ENCODE assay signal across 8 cellular contexts in genomic region chr7:926061-927030, GRCh38. TPM values are rescaled to one million over a fixed set of nuclear protein-coding genes. Genes with fewer than 3 reads are reported as not detected.
DNase-seq lines count a peak whose midpoint lies in the region; ATAC-seq and TF ChIP-seq lines count a peak whose summit lies in the region.
"Had no signal": no experiment of that assay in that cellular context is flagged by ENCODE, and none has a peak within 500 bp of the region (broad histone marks: within the 10 kb centered on the region; RNA-seq: fewer than 3 reads in every experiment).

No MANE protein-coding gene starts in this region.

- CTCF ChIA-PET in CD8-positive, alpha-beta memory T cell (lab: Charles Lee), result interaction anchor here (2.0 to 2.7 kb wide), 2 partner anchors 17 to 28 kb away, joined by 6 to 13 read pairs; partner anchors contain the start of gene ADAP1

- no peaks in the 10 kb centered on the region for H3K9me3 ChIP-seq in CD8-positive, alpha-beta memory T cell (ENCODE audit: low read length)
- no peaks in the 10 kb centered on the region for H3K9me3 ChIP-seq in mucosa of descending colon
- H3K9me3 ChIP-seq: breast epithelium had no signal

- peak overlapping the region in 5 of 7 donors; percentile 63 to 87 (median 70) for H3K4me3 Mint-ChIP-seq in CD8-positive, alpha-beta memory T cell
- no peak overlapping the region for H3K4me3 Mint-ChIP-seq in activated naive CD8-positive, alpha-beta T cell treated with anti-CD3 and anti-CD28 coated beads, Interleukin-2, amount 50 U/mL, for 24 hours
- H3K4me3 Mint-ChIP-seq in stimulated activated naive B cell treated with anti-CD40 and anti-IgM and Interleukin-4, amounts not matched to agents 10 μg/mL and 1 μg/mL and 100 μg/mL, for 72 hours, result no peak overlapping the region

- TF ChIP-seq CTCF in mucosa of descending colon (IDR thresholded peaks at IDR 0.05), result no peak

- peaks cover 30 to 65% (median 42%) of the 10 kb centered on the region in 3 donors for H3K4me1 Mint-ChIP-seq in CD8-positive, alpha-beta memory T cell
- H3K4me1 Mint-ChIP-seq in activated naive CD8-positive, alpha-beta T cell treated with anti-CD3 and anti-CD28 coated beads, Interleukin-2, amount 50 U/mL, for 24 hours, result peaks cover 73% of the 10 kb centered on the region
- peaks cover 52 to 82% of the 10 kb centered on the region in 2 donors for H3K4me1 Mint-ChIP-seq in stimulated activated naive B cell treated with anti-CD40 and anti-IgM and Interleukin-4, amounts not matched to agents 10 μg/mL and 1 μg/mL and 100 μg/mL, for 72 hours

- intact Hi-C loops in mucosa of descending colon (cut with DNase I, micrococcal nuclease), result no loop called here

- H3K27me3 Mint-ChIP-seq in CD8-positive, alpha-beta memory T cell, result no peaks in the 10 kb centered on the region
- H3K27me3 Mint-ChIP-seq in activated naive CD8-positive, alpha-beta T cell treated with anti-CD3 and anti-CD28 coated beads, Interleukin-2, amount 50 U/mL, for 24 hours, result no peaks in the 10 kb centered on the region
- H3K27me3 Mint-ChIP-seq in stimulated activated naive B cell treated with anti-CD40 and anti-IgM and Interleukin-4, amounts not matched to agents 10 μg/mL and 1 μg/mL and 100 μg/mL, for 72 hours, result no peaks in the 10 kb centered on the region

- H3K9me3 Mint-ChIP-seq in CD8-positive, alpha-beta memory T cell, result no peaks in the 10 kb centered on the region
- no peaks in the 10 kb centered on the region for H3K9me3 Mint-ChIP-seq in activated naive CD8-positive, alpha-beta T cell treated with anti-CD3 and anti-CD28 coated beads, Interleukin-2, amount 50 U/mL, for 24 hours
- no peaks in the 10 kb centered on the region for H3K9me3 Mint-ChIP-seq in stimulated activated naive B cell treated with anti-CD40 and anti-IgM and Interleukin-4, amounts not matched to agents 10 μg/mL and 1 μg/mL and 100 μg/mL, for 72 hours

- no peak for ATAC-seq in activated naive CD8-positive, alpha-beta T cell treated with anti-CD3 and anti-CD28 coated beads, Interleukin-2, amount 50 U/mL, for 24 hours
- peak; percentile 75 for ATAC-seq in mucosa of descending colon
- ATAC-seq in stimulated activated naive B cell treated with anti-CD40 and anti-IgM and Interleukin-4, amounts not matched to agents 10 μg/mL and 1 μg/mL and 100 μg/mL, for 72 hours (replicated peaks), result no peak

- no peak overlapping the region for H3K4me3 ChIP-seq in CD8-positive, alpha-beta memory T cell (ENCODE audit: low read length)
- no peak overlapping the region for H3K4me3 ChIP-seq in mucosa of descending colon
- H3K4me3 ChIP-seq: breast epithelium had no signal

- peak overlapping the region; percentile 85 to 98 (median 94) for H3K27ac Mint-ChIP-seq in CD8-positive, alpha-beta memory T cell
- H3K27ac Mint-ChIP-seq in activated naive CD8-positive, alpha-beta T cell treated with anti-CD3 and anti-CD28 coated beads, Interleukin-2, amount 50 U/mL, for 24 hours, result peak overlapping the region; percentile 85
- H3K27ac Mint-ChIP-seq in stimulated activated naive B cell treated with anti-CD40 and anti-IgM and Interleukin-4, amounts not matched to agents 10 μg/mL and 1 μg/mL and 100 μg/mL, for 72 hours, result no peak overlapping the region

- H3K27me3 ChIP-seq in CD8-positive, alpha-beta memory T cell (ENCODE audit: insufficient read depth, low read length, poor library complexity, severe bottlenecking), result no peaks in the 10 kb centered on the region
- H3K27me3 ChIP-seq: breast epithelium had no signal

- peak in 2 of 5 donors; percentile 0 to 49 for DNase-seq in CD8-positive, alpha-beta memory T cell
- no peak for DNase-seq in activated naive CD8-positive, alpha-beta T cell treated with anti-CD3 and anti-CD28 coated beads, Interleukin-2, amount 50 U/mL, for 24 hours
- peak; percentile 90 to 93 (median 91) for DNase-seq in mucosa of descending colon
- DNase-seq in NCI-H748 (lab: John Stamatoyannopoulos, UW; ENCODE audit: unreplicated experiment), result no peak
- no peak for DNase-seq in stimulated activated naive B cell treated with anti-CD40 and anti-IgM and Interleukin-4, amounts not matched to agents 10 μg/mL and 1 μg/mL and 100 μg/mL, for 72 hours
- no peak for DNase-seq in NCI-H2081 treated with DMSO at 0.1 percent for 48 hours (lab: John Stamatoyannopoulos, UW)

- no peaks in the 10 kb centered on the region for H3K36me3 ChIP-seq in CD8-positive, alpha-beta memory T cell (ENCODE audit: insufficient read depth, low read length)
- H3K36me3 ChIP-seq in mucosa of descending colon (ENCODE audit: low read depth), result no peaks in the 10 kb centered on the region
- H3K36me3 ChIP-seq: breast epithelium had no signal

- POLR2A ChIA-PET in CD8-positive, alpha-beta memory T cell (lab: Charles Lee), result interaction anchor here (1.8 kb wide), 1 partner anchor 28 kb away, joined by 6 read pairs; the partner anchor contains the start of gene ADAP1

- no peak overlapping the region for H3K27ac ChIP-seq in CD8-positive, alpha-beta memory T cell (ENCODE audit: low read depth, low read length)
- H3K27ac ChIP-seq: breast epithelium, KMS-11 had no signal

- H3K36me3 Mint-ChIP-seq in CD8-positive, alpha-beta memory T cell, result peaks cover 0 to 2% (median 0%) of the 10 kb centered on the region in 3 donors
- H3K36me3 Mint-ChIP-seq in activated naive CD8-positive, alpha-beta T cell treated with anti-CD3 and anti-CD28 coated beads, Interleukin-2, amount 50 U/mL, for 24 hours (ENCODE audit: low read depth), result peaks cover 18% of the 10 kb centered on the region
- peaks cover 21 to 43% of the 10 kb centered on the region in 2 donors for H3K36me3 Mint-ChIP-seq in stimulated activated naive B cell treated with anti-CD40 and anti-IgM and Interleukin-4, amounts not matched to agents 10 μg/mL and 1 μg/mL and 100 μg/mL, for 72 hours

- peaks cover 32% of the 10 kb centered on the region for H3K4me1 ChIP-seq in CD8-positive, alpha-beta memory T cell (ENCODE audit: insufficient read depth, low read length)
- H3K4me1 ChIP-seq in mucosa of descending colon (ENCODE audit: low read depth), result peaks cover 57% of the 10 kb centered on the region
- H3K4me1 ChIP-seq: breast epithelium had no signal

RNA-seq across cellular contexts. Expression of gene ADAP1, which starts 28.1 kb away (rescaled TPM):
- total RNA-seq in CD8-positive, alpha-beta memory T cell, result 10 to 100 TPM; 67.7 to 77.3 TPM
- 37.7 TPM for polyA plus RNA-seq in CD8-positive, alpha-beta memory T cell
- total RNA-seq in mucosa of descending colon, result 100 to 1,000 TPM in 1 of 3 donors, 10 to 100 TPM in 2; 80.7 to 153 (median 98.8) TPM

RNA-seq across cellular contexts. Expression of gene COX19, which starts 49.0 kb away (rescaled TPM):
- total RNA-seq in CD8-positive, alpha-beta memory T cell, result 10 to 100 TPM; 18.9 to 21.3 TPM
- polyA plus RNA-seq in CD8-positive, alpha-beta memory T cell, result 25.9 TPM
- total RNA-seq in mucosa of descending colon, result 10 to 100 TPM; 14.9 to 20.9 (median 15.8) TPM

RNA-seq across cellular contexts. Expression of gene GET4, which starts 50.0 kb away (rescaled TPM):
- 10 to 100 TPM; 39.9 to 44.9 TPM for total RNA-seq in CD8-positive, alpha-beta memory T cell
- polyA plus RNA-seq in CD8-positive, alpha-beta memory T cell, result 33.6 TPM
- total RNA-seq in mucosa of descending colon, result 10 to 100 TPM; 36.9 to 48.8 (median 48.2) TPM

RNA-seq across cellular contexts. Expression of gene CYP2W1, which starts 56.6 kb away (rescaled TPM):
- not detected for total RNA-seq in CD8-positive, alpha-beta memory T cell
- polyA plus RNA-seq in CD8-positive, alpha-beta memory T cell, result not detected
- 1 to 10 TPM in 2 of 3 donors, under 1 TPM in 1; 0.47 to 2.3 (median 2.1) TPM for total RNA-seq in mucosa of descending colon
- total RNA-seq: breast epithelium had no signal

Comparison
In these comparisons a context has a peak if more than half of its experiments do, and no peak if none do; other contexts are left out.
1. DNase-seq: peak in mucosa of descending colon (3 of 3); none in activated naive CD8-positive, alpha-beta T cell treated with anti-CD3 and anti-CD28 coated beads, Interleukin-2, amount 50 U/mL, for 24 hours (single experiment), NCI-H748 (single experiment), stimulated activated naive B cell treated with anti-CD40 and anti-IgM and Interleukin-4, amounts not matched to agents 10 μg/mL and 1 μg/mL and 100 μg/mL, for 72 hours (single experiment) and NCI-H2081 treated with DMSO at 0.1 percent for 48 hours (single experiment).
2. H3K4me3 Mint-ChIP-seq: peak in CD8-positive, alpha-beta memory T cell (5 of 7); none in activated naive CD8-positive, alpha-beta T cell treated with anti-CD3 and anti-CD28 coated beads, Interleukin-2, amount 50 U/mL, for 24 hours (single experiment) and stimulated activated naive B cell treated with anti-CD40 and anti-IgM and Interleukin-4, amounts not matched to agents 10 μg/mL and 1 μg/mL and 100 μg/mL, for 72 hours (0 of 2).